ENCODE assay signal across 8 cellular contexts in the genomic region with DNA sequence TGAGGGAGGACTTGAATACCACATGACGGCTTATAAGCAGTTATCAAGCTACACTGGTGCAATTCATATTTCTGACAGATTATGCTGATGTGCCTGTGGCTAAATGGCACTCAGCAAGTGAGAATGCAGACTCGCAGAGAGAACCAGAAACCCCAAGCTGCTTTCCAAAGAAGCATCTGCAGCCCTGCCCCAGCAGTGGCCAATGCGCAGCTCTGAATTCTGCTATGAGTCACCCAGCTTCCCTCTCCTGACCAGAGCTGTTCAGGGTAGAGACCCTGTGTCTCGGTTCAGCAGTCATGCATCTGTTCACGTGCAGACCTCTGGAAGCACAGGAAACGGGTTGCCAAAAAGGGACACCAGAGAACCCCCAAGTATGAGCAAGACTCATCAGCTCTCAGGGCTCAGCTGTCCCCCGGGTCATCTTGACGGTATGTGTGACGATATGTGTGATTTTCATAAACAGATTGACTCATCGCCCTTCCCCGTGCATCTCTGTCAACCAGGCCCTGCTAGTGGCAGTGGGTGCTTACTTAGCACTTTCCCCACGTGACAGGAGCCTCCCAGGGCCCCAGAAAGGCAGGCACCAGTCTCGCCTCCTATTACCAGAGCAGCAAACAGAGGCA.
DNase-seq lines count a peak whose midpoint lies in the region; ATAC-seq and TF ChIP-seq lines count a peak whose summit lies in the region.

No MANE protein-coding gene starts in this region.

- no peaks in the 10 kb centered on the region for H3K9me3 ChIP-seq in MG63
- H3K9me3 ChIP-seq in colonic mucosa = no peaks in the 10 kb centered on the region
- no peaks in the 10 kb centered on the region for H3K9me3 ChIP-seq in mesenchymal stem cell (ENCODE audit: control insufficient read depth, low read length)

- H3K4me1 ChIP-seq in colonic mucosa (no peaks in the 10 kb centered on the region), mesenchymal stem cell (ENCODE audit: control insufficient read depth, insufficient read depth, low read depth, low read length) (peaks cover 36% of the 10 kb centered on the region)

- H3K4me3 ChIP-seq in MG63 = no peak overlapping the region
- no peak overlapping the region for H3K4me3 ChIP-seq in colonic mucosa
- peak overlapping the region in 1 of 2 experiments; percentile 6 for H3K4me3 ChIP-seq in mesenchymal stem cell (ENCODE audit: insufficient read depth in 1 of 2, low read depth in 1 of 2, low read length in 2 of 2)

- H3K23ac ChIP-seq in mesenchymal stem cell (ENCODE audit: low read length in 2 of 2) = no peak overlapping the region

- H3K27me3 ChIP-seq in MG63 = no peaks in the 10 kb centered on the region
- H3K27me3 ChIP-seq in colonic mucosa = no peaks in the 10 kb centered on the region
- H3K27me3 ChIP-seq in mesenchymal stem cell (ENCODE audit: control insufficient read depth in 1 of 2, insufficient read depth in 1 of 2, low read length in 2 of 2) = no peaks in the 10 kb centered on the region

- WGBS in mesenchymal stem cell = 3% methylated on average over 11 of the region's 13 CpGs

- H2AK5ac ChIP-seq in mesenchymal stem cell (ENCODE audit: low read length, severe bottlenecking) = peak overlapping the region; percentile 8

- peaks cover 50% of the 10 kb centered on the region for H3K79me1 ChIP-seq in mesenchymal stem cell (replicated peaks; ENCODE audit: low read length, poor library complexity, severe bottlenecking)

- 0 out of 2 replicates have a peak, but pooled peaks cover 2% of the 10 kb centered on the region for H3K36me3 ChIP-seq in MG63
- no peaks in the 10 kb centered on the region for H3K36me3 ChIP-seq in colonic mucosa
- no peaks in the 10 kb centered on the region for H3K36me3 ChIP-seq in mesenchymal stem cell (ENCODE audit: control insufficient read depth in 1 of 2, insufficient read depth in 2 of 2, low read depth in 1 of 2, low read length in 2 of 2)

- H2BK12ac ChIP-seq in mesenchymal stem cell (ENCODE audit: low read length in 2 of 2) = peak overlapping the region; percentile 20 to 85

- peak; percentile 91 for ATAC-seq in GM21825 (IDR thresholded peaks at IDR 0.05; ENCODE audit: unreplicated experiment)

- H4K91ac ChIP-seq in mesenchymal stem cell (ENCODE audit: low read length) = peak overlapping the region; percentile 79

- no peak overlapping the region for H4K8ac ChIP-seq in mesenchymal stem cell (ENCODE audit: low read length)

- DNase-seq in EL (peak; percentile 100), MG63 (peak; percentile 90), colonic mucosa (peak; percentile 65), mesenchymal stem cell (peak; percentile 100), NCI-H526 (lab: John Stamatoyannopoulos, UW) (no peak)
- peak; percentile 88 for DNase-seq in activated CD4-positive, alpha-beta T cell treated with anti-CD3 and anti-CD28 coated beads for 48 hours
- peak; percentile 74 for DNase-seq in stimulated activated CD8-positive, alpha-beta memory T cell treated with anti-CD3 and anti-CD28 coated beads, Interleukin-4, amount 100 ng/mL, for 24 hours (ENCODE audit: low read depth)

- no peak overlapping the region for H2BK5ac ChIP-seq in mesenchymal stem cell (ENCODE audit: low read depth, low read length, poor library complexity, severe bottlenecking)

- peak overlapping the region in 1 of 2 experiments; percentile 10 for H3K4ac ChIP-seq in mesenchymal stem cell (ENCODE audit: low read depth in 1 of 2, low read length in 2 of 2)

- no peak for TF ChIP-seq CTCF in colonic mucosa (IDR thresholded peaks at IDR 0.05)

- no peak overlapping the region for H2BK120ac ChIP-seq in mesenchymal stem cell (ENCODE audit: low read depth, low read length)

- peak overlapping the region; percentile 43 for H3K27ac ChIP-seq in colonic mucosa
- H3K27ac ChIP-seq in mesenchymal stem cell (ENCODE audit: low read length, poor library complexity, severe bottlenecking) = peak overlapping the region; percentile 85

- H3K18ac ChIP-seq in mesenchymal stem cell (ENCODE audit: low read depth in 1 of 2, low read length in 2 of 2) = peak overlapping the region; percentile 18 to 86

- H3K14ac ChIP-seq in mesenchymal stem cell (ENCODE audit: low read length in 2 of 2) = peak overlapping the region in 1 of 2 experiments; percentile 53

- no peak overlapping the region for H2BK15ac ChIP-seq in mesenchymal stem cell (ENCODE audit: low read depth, poor library complexity, severe bottlenecking)

- intact Hi-C loops in colonic mucosa (cut with DNase I) = no loop called here

- no peak overlapping the region for H3K4me2 ChIP-seq in mesenchymal stem cell (ENCODE audit: low read length, poor library complexity, severe bottlenecking)

- H2AFZ ChIP-seq in mesenchymal stem cell (ENCODE audit: low read depth, low read length) = no peak overlapping the region

- H3K9ac ChIP-seq in colonic mucosa (ENCODE audit: low read depth in 2 of 2, low read length in 2 of 2) = peak overlapping the region; percentile 62 to 64
- H3K9ac ChIP-seq in mesenchymal stem cell (ENCODE audit: low read length) = peak overlapping the region; percentile 74

Comparison
In these comparisons a context has a peak if more than half of its experiments do, and no peak if none do; other contexts are left out.
1. DNase-seq: peak in EL (single experiment), MG63 (single experiment), activated CD4-positive, alpha-beta T cell treated with anti-CD3 and anti-CD28 coated beads for 48 hours (single experiment), colonic mucosa (single experiment), mesenchymal stem cell (single experiment) and stimulated activated CD8-positive, alpha-beta memory T cell treated with anti-CD3 and anti-CD28 coated beads, Interleukin-4, amount 100 ng/mL, for 24 hours (single experiment); none in NCI-H526 (0 of 2).